ENCODE assay signal across 2 cellular contexts in genomic region chr4:6840062-6840976, GRCh38.
TF ChIP-seq lines count a peak whose summit lies in the region.

No MANE protein-coding gene starts in this region.

TF ChIP-seq in GM23338, 12 proteins besides CTCF, POLR2A, EP300 and RAD21 (continued from another document):
- TF ChIP-seq ZNF462 (CRISPR knock-in tag; IDR thresholded peaks at IDR 0.05) (no peak), CREB1 (CRISPR knock-in tag; IDR thresholded peaks at IDR 0.05; ENCODE audit: low read depth) (no peak), ETS1 (IDR thresholded peaks at IDR 0.05) (no peak), EZH2phosphoT487 (IDR thresholded peaks at IDR 0.05; ENCODE audit: unreplicated experiment) (no peak), EZH2 (IDR thresholded peaks at IDR 0.05; ENCODE audit: low read depth, unreplicated experiment) (no peak), JUNB (IDR thresholded peaks at IDR 0.05; ENCODE audit: unreplicated experiment) (no peak), REST (IDR thresholded peaks at IDR 0.05; ENCODE audit: unreplicated experiment) (no peak), ZNF331 (CRISPR knock-in tag; IDR thresholded peaks at IDR 0.05; ENCODE audit: low read depth) (no peak)
TF ChIP-seq in GM23338: peak in this region for 0.

TF ChIP-seq in WTC11, 78 proteins besides CTCF, POLR2A, EP300 and RAD21 (continued from another document):
- no peak for TF ChIP-seq ZNF281 (CRISPR knock-in tag; IDR thresholded peaks at IDR 0.05)
